16 cellular contexts compared by ENCODE assay signal in genomic region chr21:37139902-37140301, GRCh38.
A peak's percentile ranks its signal among the peaks of the same experiment; 100 is the strongest.
DNase-seq lines count a peak whose midpoint lies in the region; ATAC-seq and TF ChIP-seq lines count a peak whose summit lies in the region.
"Had no signal": no experiment of that assay in that cellular context is flagged by ENCODE, and none has a peak within 500 bp of the region (broad histone marks: within the 10 kb centered on the region; RNA-seq: fewer than 3 reads in every experiment).

No MANE protein-coding gene starts in this region.

- H3K56ac ChIP-seq in IMR-90 (ENCODE audit: extremely low read depth, insufficient read depth, low read length), result no peak overlapping the region

- TF ChIP-seq CTCF in IMR-90 (conservative IDR thresholded peaks at IDR 0.05; ENCODE audit: low read depth, low read length) (no peak), left lung (IDR thresholded peaks at IDR 0.05) (no peak)

- H3K9me3 Mint-ChIP-seq in activated naive CD8-positive, alpha-beta T cell treated with anti-CD3 and anti-CD28 coated beads for 36 hours, result no peaks in the 10 kb centered on the region
- H3K9me3 Mint-ChIP-seq in activated T-cell treated with anti-CD3 and anti-CD28 coated beads, Interleukin-2, amount 50 U/mL, for 24 hours, result no peaks in the 10 kb centered on the region

- peaks cover 7% of the 10 kb centered on the region for H3K9me1 ChIP-seq in IMR-90 (ENCODE audit: insufficient read depth, low read length)

- H4K5ac ChIP-seq in IMR-90 (ENCODE audit: low read depth, low read length), result peak overlapping the region; percentile 53; the same call in 1 of the 2 replicates

- H3K27ac Mint-ChIP-seq in activated naive CD8-positive, alpha-beta T cell treated with anti-CD3 and anti-CD28 coated beads for 36 hours, result no peak overlapping the region
- H3K27ac Mint-ChIP-seq in activated T-cell treated with anti-CD3 and anti-CD28 coated beads, Interleukin-2, amount 50 U/mL, for 24 hours, result no peak overlapping the region

- no peak overlapping the region for H4K8ac ChIP-seq in IMR-90 (ENCODE audit: low read depth in 2 of 2, low read length in 2 of 2)

- H3K4me1 Mint-ChIP-seq in activated naive CD8-positive, alpha-beta T cell treated with anti-CD3 and anti-CD28 coated beads for 36 hours, result peaks cover 18% of the 10 kb centered on the region
- peaks cover 16% of the 10 kb centered on the region for H3K4me1 Mint-ChIP-seq in activated T-cell treated with anti-CD3 and anti-CD28 coated beads, Interleukin-2, amount 50 U/mL, for 24 hours (ENCODE audit: low read depth)

- H3K4me1 ChIP-seq in IMR-90 (ENCODE audit: control insufficient read depth, insufficient read depth, low read length) (peaks cover 2% of the 10 kb centered on the region; the same call in 1 of the 2 replicates), left lung (no peaks in the 10 kb centered on the region)
- H3K4me1 ChIP-seq: BE2C, suprapubic skin had no signal

- peak overlapping the region; percentile 56; the same call in 1 of the 2 replicates for H3K4me2 ChIP-seq in IMR-90 (ENCODE audit: low read depth, low read length)

- no CpG with 5 or more reads among the region's 4 CpGs for WGBS in IMR-90 (ENCODE audit: extremely low coverage in 2 of 2, insufficient read length in 1 of 2), 2 experiments

- in situ Hi-C loops in IMR-90 (cut with MboI; ENCODE audit: low sequenced_read_pairs), result no loop called here

- H2AK5ac ChIP-seq in IMR-90 (ENCODE audit: low read depth, low read length), result no peak overlapping the region

- no TSS peak for BruUV-seq in IMR-90 (replicated peaks; lab: Mats Ljungman, UMichigan)

- H3K4me3 ChIP-seq in IMR-90 (ENCODE audit: insufficient read depth, low read depth, low read length) (no peak overlapping the region), left lung (no peak overlapping the region)
- H3K4me3 ChIP-seq: GM12878, suprapubic skin had no signal

- H3K79me1 ChIP-seq in IMR-90 (ENCODE audit: low read depth in 1 of 2, low read length in 2 of 2), result peaks cover 2 to 22% of the 10 kb centered on the region in 2 experiments; a peak in 3 of 4 replicates

- no peak overlapping the region for H3K4me3 Mint-ChIP-seq in activated naive CD8-positive, alpha-beta T cell treated with anti-CD3 and anti-CD28 coated beads for 36 hours
- H3K4me3 Mint-ChIP-seq in activated T-cell treated with anti-CD3 and anti-CD28 coated beads, Interleukin-2, amount 50 U/mL, for 24 hours, result no peak overlapping the region

- intact Hi-C loops in IMR-90 (cut with micrococcal nuclease), result no loop called here
- intact Hi-C loops in left lung (cut with DNase I), result no loop called here

- no peak overlapping the region for H2BK15ac ChIP-seq in IMR-90 (ENCODE audit: low read depth, low read length)

- H3K36me3 ChIP-seq in IMR-90 (ENCODE audit: control insufficient read depth, insufficient read depth, low read length), result peaks cover 35% of the 10 kb centered on the region
- peaks cover 4 to 62% of the 10 kb centered on the region in 2 donors for H3K36me3 ChIP-seq in left lung

- POLR2A ChIA-PET in IMR-90 (lab: Charles Lee; ENCODE audit: unreplicated experiment), result no interaction called here

- no peak overlapping the region for H3K4ac ChIP-seq in IMR-90 (ENCODE audit: low read depth, low read length)

- H2AK9ac ChIP-seq in IMR-90 (replicated peaks; ENCODE audit: low read depth, low read length, poor library complexity), result no peak overlapping the region

- no peak overlapping the region for H4K91ac ChIP-seq in IMR-90 (ENCODE audit: insufficient read depth, low read depth, low read length)

- DNase-seq in D341Med (ENCODE audit: low spot score) (peak; percentile 41), IMR-90 (peak; percentile 71), brain pericyte (ENCODE audit: low read depth, low spot score) (peak; percentile 13), left lung (no peak), CD1c-positive myeloid dendritic cell (ENCODE audit: extremely low spot score) (no peak)
- DNase-seq in activated naive CD8-positive, alpha-beta T cell treated with anti-CD3 and anti-CD28 coated beads for 36 hours, result no peak
- DNase-seq in activated T-cell treated with anti-CD3 and anti-CD28 coated beads, Interleukin-2, amount 50 U/mL, for 24 hours, result no peak
- DNase-seq: activated CD8-positive, alpha-beta memory T cell treated with anti-CD3 and anti-CD28 coated beads for 24 hours; activated effector memory CD4-positive, alpha-beta T cell treated with anti-CD3 and anti-CD28 coated beads, Interleukin-2, amount 50 U/mL, for 16 hours; BE2C; caudate nucleus; NCI-H2171 had no signal

- CTCF ChIA-PET in IMR-90 (lab: Yijun Ruan, JAX), result no interaction called here

- no peak for TF ChIP-seq POLR2A in IMR-90 (IDR thresholded peaks at IDR 0.05; ENCODE audit: low read depth, low read length)

- H3K9me3 ChIP-seq in IMR-90 (ENCODE audit: control insufficient read depth, insufficient read depth, low read length), result peaks cover 8% of the 10 kb centered on the region
- H3K9me3 ChIP-seq in left lung, result no peaks in the 10 kb centered on the region
- H3K9me3 ChIP-seq: BE2C, suprapubic skin had no signal

- peaks cover 3% of the 10 kb centered on the region; the same call in 1 of the 2 replicates for H4K20me1 ChIP-seq in IMR-90 (ENCODE audit: insufficient read depth, low read length)

- ATAC-seq in IMR-90 (ENCODE audit: low read depth), result peak; percentile 87
- ATAC-seq in left lung, result peak; percentile 75
- no peak for ATAC-seq in HG03097 (IDR thresholded peaks at IDR 0.05; ENCODE audit: low FRiP score, unreplicated experiment)
- ATAC-seq: GM12878 had no signal

- H3K18ac ChIP-seq in IMR-90 (ENCODE audit: low read depth, low read length), result peak overlapping the region; percentile 95; the same call in 1 of the 2 replicates

- H3K14ac ChIP-seq in IMR-90 (replicated peaks; ENCODE audit: low read depth, low read length), result no peak overlapping the region

- no peak overlapping the region for H2BK120ac ChIP-seq in IMR-90 (ENCODE audit: low read depth, low read length)

- H3K9ac ChIP-seq in IMR-90 (ENCODE audit: low read depth, low read length), result no peak overlapping the region

- H3K27me3 ChIP-seq in IMR-90 (ENCODE audit: control insufficient read depth, insufficient read depth, low read length) (no peaks in the 10 kb centered on the region), left lung (no peaks in the 10 kb centered on the region)
- H3K27me3 ChIP-seq: BE2C, suprapubic skin had no signal

- TF ChIP-seq RAD21 in IMR-90 (IDR thresholded peaks at IDR 0.05; ENCODE audit: low read length), result no peak

- no peaks in the 10 kb centered on the region for H3K27me3 Mint-ChIP-seq in activated naive CD8-positive, alpha-beta T cell treated with anti-CD3 and anti-CD28 coated beads for 36 hours
- H3K27me3 Mint-ChIP-seq in activated T-cell treated with anti-CD3 and anti-CD28 coated beads, Interleukin-2, amount 50 U/mL, for 24 hours, result no peaks in the 10 kb centered on the region

- peaks cover 52% of the 10 kb centered on the region for H3K36me3 Mint-ChIP-seq in activated naive CD8-positive, alpha-beta T cell treated with anti-CD3 and anti-CD28 coated beads for 36 hours
- peaks cover 82% of the 10 kb centered on the region for H3K36me3 Mint-ChIP-seq in activated T-cell treated with anti-CD3 and anti-CD28 coated beads, Interleukin-2, amount 50 U/mL, for 24 hours (ENCODE audit: low read depth)

- H3K23ac ChIP-seq in IMR-90 (ENCODE audit: low read depth, low read length), result no peak overlapping the region

- peak overlapping the region; percentile 75 for H2BK5ac ChIP-seq in IMR-90 (ENCODE audit: low read depth, low read length, poor library complexity, severe bottlenecking)

- H2BK20ac ChIP-seq in IMR-90 (ENCODE audit: low read depth, low read length), result no peak overlapping the region

- H2AFZ ChIP-seq in IMR-90 (replicated peaks; ENCODE audit: low read length, poor library complexity), result no peak overlapping the region

- peak overlapping the region; percentile 59; the same call in 1 of the 2 replicates for H3K27ac ChIP-seq in IMR-90 (ENCODE audit: insufficient read depth, low read length)
- H3K27ac ChIP-seq in left lung, result peak overlapping the region in 1 of 2 donors; percentile 27
- H3K27ac ChIP-seq: suprapubic skin, VCaP had no signal

- dilution Hi-C loops in IMR-90 (cut with HindIII; ENCODE audit: low sequenced_read_pairs, unreplicated experiment), result no loop called here

TF ChIP-seq in IMR-90, 13 proteins besides CTCF, POLR2A, EP300 and RAD21:
- TF ChIP-seq CEBPB (IDR thresholded peaks at IDR 0.05; ENCODE audit: low read depth, low read length) (no peak), NFE2L2 (IDR thresholded peaks at IDR 0.05; ENCODE audit: low read depth, low read length) (no peak), MAZ (IDR thresholded peaks at IDR 0.05; ENCODE audit: borderline replicate concordance, low read depth, low read length) (no peak)

Comparison
In these comparisons a context has a peak if more than half of its experiments do, and no peak if none do; other contexts are left out.
1. DNase-seq: peak in D341Med (single experiment), IMR-90 (single experiment) and brain pericyte (single experiment); none in left lung (0 of 2), activated naive CD8-positive, alpha-beta T cell treated with anti-CD3 and anti-CD28 coated beads for 36 hours (single experiment), activated T-cell treated with anti-CD3 and anti-CD28 coated beads, Interleukin-2, amount 50 U/mL, for 24 hours (single experiment) and CD1c-positive myeloid dendritic cell (single experiment).